ENCODE assay signal across 1 cellular context in the genomic region with DNA sequence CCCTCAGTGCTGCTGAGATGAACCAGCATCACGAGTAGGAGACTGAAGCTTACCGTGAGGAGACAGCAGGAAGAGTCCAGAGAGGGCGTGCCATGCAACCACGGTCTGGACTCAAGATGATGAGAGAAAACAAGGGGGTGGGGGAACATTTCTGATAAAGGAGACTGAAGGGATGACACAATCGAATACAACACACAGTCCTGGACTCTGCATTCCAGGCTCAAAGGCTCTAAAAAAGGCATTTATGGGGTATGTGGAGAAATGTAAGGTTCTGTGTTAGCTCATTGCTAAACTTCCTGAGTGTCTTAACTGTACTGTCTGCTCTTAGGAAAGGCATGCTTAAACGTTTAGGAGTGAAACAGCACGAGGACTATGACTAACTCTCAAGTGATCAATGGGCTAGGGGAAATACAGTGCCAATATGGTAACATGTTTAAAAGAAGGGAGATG.
TF ChIP-seq lines count a peak whose summit lies in the region.

No MANE protein-coding gene starts in this region.

TF ChIP-seq in IMR-90, 13 proteins besides CTCF, POLR2A, EP300 and RAD21 (continued from another document):
- TF ChIP-seq NFE2L2 (IDR thresholded peaks at IDR 0.05; ENCODE audit: low read depth, low read length) (no peak), CEBPB (IDR thresholded peaks at IDR 0.05; ENCODE audit: low read depth, low read length) (peak; percentile 83), BHLHE40 (IDR thresholded peaks at IDR 0.05; ENCODE audit: low read depth, low read length) (peak; percentile 72), MXI1 (IDR thresholded peaks at IDR 0.05; ENCODE audit: borderline replicate concordance, low read depth, low read length) (peak; percentile 37; the same call in 1 of the 2 replicates), MAZ (IDR thresholded peaks at IDR 0.05; ENCODE audit: borderline replicate concordance, low read depth, low read length) (no peak)
